ENCODE assay signal across 8 cellular contexts in genomic region chrX:120468479-120468824, GRCh38. TPM values are rescaled to one million over a fixed set of nuclear protein-coding genes. Genes with fewer than 3 reads are reported as not detected.
A peak's percentile ranks its signal among the peaks of the same experiment; 100 is the strongest.
DNase-seq lines count a peak whose midpoint lies in the region; ATAC-seq and TF ChIP-seq lines count a peak whose summit lies in the region.

No MANE protein-coding gene starts in this region.

- peak overlapping the region; percentile 94 for H3K4me3 Mint-ChIP-seq in activated T-helper 2 cell treated with anti-CD3 and anti-CD28 coated beads, Interferon-gamma antibody, Interleukin-2, Interleukin-4, amounts not matched to agents 10 μg/mL and 5 μg/mL and 100 μg/mL, durations not matched to agents 14 hours and 24 hours and 36 hours (ENCODE audit: low read depth)
- peak overlapping the region; percentile 91 to 94 for H3K4me3 Mint-ChIP-seq in stimulated activated naive CD8-positive, alpha-beta T cell treated with anti-CD3 and anti-CD28 coated beads, Interleukin-15, amount 100 ng/mL, for 72 hours

- H3K9me3 Mint-ChIP-seq in activated T-helper 2 cell treated with anti-CD3 and anti-CD28 coated beads, Interferon-gamma antibody, Interleukin-2, Interleukin-4, amounts not matched to agents 10 μg/mL and 5 μg/mL and 100 μg/mL, durations not matched to agents 14 hours and 24 hours and 36 hours, result no peaks in the 10 kb centered on the region
- H3K9me3 Mint-ChIP-seq in stimulated activated naive CD8-positive, alpha-beta T cell treated with anti-CD3 and anti-CD28 coated beads, Interleukin-15, amount 100 ng/mL, for 72 hours, result no peaks in the 10 kb centered on the region

- H3K27ac Mint-ChIP-seq in activated T-helper 2 cell treated with anti-CD3 and anti-CD28 coated beads, Interferon-gamma antibody, Interleukin-2, Interleukin-4, amounts not matched to agents 10 μg/mL and 5 μg/mL and 100 μg/mL, durations not matched to agents 14 hours and 24 hours and 36 hours, result peak overlapping the region; percentile 79
- peak overlapping the region; percentile 97 to 99 for H3K27ac Mint-ChIP-seq in stimulated activated naive CD8-positive, alpha-beta T cell treated with anti-CD3 and anti-CD28 coated beads, Interleukin-15, amount 100 ng/mL, for 72 hours

- no peak for DNase-seq in HFF-Myc (ENCODE audit: extremely low read depth, low read depth)
- no peak for DNase-seq in activated T-helper 2 cell treated with anti-CD3 and anti-CD28 coated beads, Interferon-gamma antibody, Interleukin-2, Interleukin-4, amounts not matched to agents 10 μg/mL and 5 μg/mL and 100 μg/mL, durations not matched to agents 14 hours and 24 hours and 36 hours (ENCODE audit: low spot score)
- DNase-seq in stimulated activated naive CD8-positive, alpha-beta T cell treated with anti-CD3 and anti-CD28 coated beads, Interleukin-15, amount 100 ng/mL, for 72 hours, result no peak
- no peak for DNase-seq in mesenteric fat pad (ENCODE audit: low spot score)
- DNase-seq in NCI-H1105 treated with DMSO at 0.1 percent for 48 hours (lab: John Stamatoyannopoulos, UW), result no peak

- TF ChIP-seq CTCF in HFF-Myc (IDR thresholded peaks at IDR 0.05; ENCODE audit: low read depth, low read length, missing control alignments), result no peak

- intact Hi-C loops in activated T-helper 2 cell treated with anti-CD3 and anti-CD28 coated beads, Interferon-gamma antibody, Interleukin-2, Interleukin-4, amounts not matched to agents 10 μg/mL and 5 μg/mL and 100 μg/mL, durations not matched to agents 14 hours and 24 hours and 36 hours (cut with micrococcal nuclease), result loop anchor here (5.0 kb wide), 1 partner anchor 86 kb away; no protein-coding TSS in a partner anchor

- peak overlapping the region; percentile 65 for H3K4me3 ChIP-seq in HFF-Myc (replicated peaks; ENCODE audit: low read depth, low read length)
- H3K4me3 ChIP-seq in iPS-18c (ENCODE audit: insufficient read depth, low read depth, low read length), result peak overlapping the region; percentile 64

- peaks cover 10% of the 10 kb centered on the region for H3K36me3 Mint-ChIP-seq in activated T-helper 2 cell treated with anti-CD3 and anti-CD28 coated beads, Interferon-gamma antibody, Interleukin-2, Interleukin-4, amounts not matched to agents 10 μg/mL and 5 μg/mL and 100 μg/mL, durations not matched to agents 14 hours and 24 hours and 36 hours (ENCODE audit: low read depth)

- peaks cover 3% of the 10 kb centered on the region for H3K9me3 ChIP-seq in iPS-18c (ENCODE audit: control insufficient read depth, insufficient read depth, low read length)

- peaks cover 19% of the 10 kb centered on the region for H3K4me1 Mint-ChIP-seq in activated T-helper 2 cell treated with anti-CD3 and anti-CD28 coated beads, Interferon-gamma antibody, Interleukin-2, Interleukin-4, amounts not matched to agents 10 μg/mL and 5 μg/mL and 100 μg/mL, durations not matched to agents 14 hours and 24 hours and 36 hours (ENCODE audit: low read depth)
- H3K4me1 Mint-ChIP-seq in stimulated activated naive CD8-positive, alpha-beta T cell treated with anti-CD3 and anti-CD28 coated beads, Interleukin-15, amount 100 ng/mL, for 72 hours, result peaks cover 26% of the 10 kb centered on the region

- H3K27me3 Mint-ChIP-seq in activated T-helper 2 cell treated with anti-CD3 and anti-CD28 coated beads, Interferon-gamma antibody, Interleukin-2, Interleukin-4, amounts not matched to agents 10 μg/mL and 5 μg/mL and 100 μg/mL, durations not matched to agents 14 hours and 24 hours and 36 hours (ENCODE audit: low read depth), result no peaks in the 10 kb centered on the region
- H3K27me3 Mint-ChIP-seq in stimulated activated naive CD8-positive, alpha-beta T cell treated with anti-CD3 and anti-CD28 coated beads, Interleukin-15, amount 100 ng/mL, for 72 hours, result no peaks in the 10 kb centered on the region

- no peak for ATAC-seq in stimulated activated naive CD8-positive, alpha-beta T cell treated with anti-CD3 and anti-CD28 coated beads, Interleukin-15, amount 100 ng/mL, for 72 hours
- ATAC-seq in HG02870 (IDR thresholded peaks at IDR 0.05; ENCODE audit: unreplicated experiment), result no peak
- no peak for ATAC-seq in HG03520 (IDR thresholded peaks at IDR 0.05; ENCODE audit: unreplicated experiment)

RNA-seq across cellular contexts. Expression of gene LAMP2, which starts 0.6 kb away (rescaled TPM):
- total RNA-seq in activated T-helper 2 cell treated with anti-CD3 and anti-CD28 coated beads, Interferon-gamma antibody, Interleukin-2, Interleukin-4, amounts not matched to agents 10 μg/mL and 5 μg/mL and 100 μg/mL, durations not matched to agents 14 hours and 24 hours and 36 hours, result 39.8 and 40.7 TPM in 2 replicates
- 107 TPM for total RNA-seq in mesenteric fat pad
